Comparison of ENCODE assay signal across 20 cellular contexts in the genomic region with DNA sequence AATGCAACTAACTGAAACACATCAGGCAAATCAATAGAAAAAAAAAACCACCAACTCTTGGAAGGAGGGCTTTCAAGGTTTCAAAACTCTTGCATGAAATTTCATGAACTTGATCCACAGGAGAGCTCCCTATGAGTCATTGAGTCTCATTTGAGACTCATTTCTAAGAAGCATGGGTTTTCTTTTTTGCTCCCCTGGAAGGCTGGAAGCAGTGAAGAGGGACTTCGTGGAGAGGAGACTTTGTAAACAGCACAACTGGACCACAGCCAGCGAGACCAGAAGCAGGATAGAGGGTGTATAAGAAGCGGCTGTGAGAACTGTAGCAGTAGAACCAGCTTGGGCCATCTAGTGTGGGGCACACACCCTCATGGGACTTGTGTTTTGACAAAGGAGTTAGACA. TPM values are rescaled to one million over a fixed set of nuclear protein-coding genes. Genes with fewer than 3 reads are reported as not detected.
A peak's percentile ranks its signal among the peaks of the same experiment; 100 is the strongest.
DNase-seq lines count a peak whose midpoint lies in the region; ATAC-seq and TF ChIP-seq lines count a peak whose summit lies in the region.
"Had no signal": no experiment of that assay in that cellular context is flagged by ENCODE, and none has a peak within 500 bp of the region (broad histone marks: within the 10 kb centered on the region; RNA-seq: fewer than 3 reads in every experiment).

No MANE protein-coding gene starts in this region.

- H3K9ac ChIP-seq in PC-3 (ENCODE audit: low read length), result no peak overlapping the region

- H4K20me1 ChIP-seq in PC-3 (ENCODE audit: low read length), result no peaks in the 10 kb centered on the region

- ATAC-seq in GM18909 (IDR thresholded peaks at IDR 0.05; ENCODE audit: poor library complexity, unreplicated experiment) (no peak), PC-3 (no peak), HG03108 (IDR thresholded peaks at IDR 0.05; ENCODE audit: unreplicated experiment) (no peak)
- ATAC-seq: activated CD4-positive, CD25-positive, alpha-beta regulatory T cell treated with anti-CD3 and anti-CD28 coated beads, Interleukin-2, amount 50 U/mL, for 24 hours; left lung had no signal

- no peak overlapping the region for H3K4me2 ChIP-seq in PC-3 (ENCODE audit: low read length)

- no TSS peak for BruUV-seq in PC-3 (replicated peaks; lab: Mats Ljungman, UMichigan)

- no peaks in the 10 kb centered on the region for H3K79me2 ChIP-seq in PC-3 (ENCODE audit: low read length)

- no peaks in the 10 kb centered on the region for H3F3A ChIP-seq in PC-3 (ENCODE audit: low read length, unreplicated experiment)

- no peaks in the 10 kb centered on the region for H3K9me2 ChIP-seq in PC-3 (replicated peaks; ENCODE audit: low read length)

- peaks cover 18% of the 10 kb centered on the region for H3K27me3 ChIP-seq in PC-3 (ENCODE audit: low read length)
- H3K27me3 ChIP-seq: cardiac muscle cell had no signal

- TF ChIP-seq CTCF in PC-3 (conservative IDR thresholded peaks at IDR 0.05; ENCODE audit: low read depth, low read length), result no peak

- H3K4me3 ChIP-seq in PC-3 (ENCODE audit: low read length), result no peak overlapping the region
- H3K4me3 ChIP-seq: cardiac muscle cell, left lung, transverse colon had no signal

- no peak overlapping the region for H2AFZ ChIP-seq in PC-3 (ENCODE audit: low read length)

- no peaks in the 10 kb centered on the region for H3K4me1 ChIP-seq in PC-3 (ENCODE audit: insufficient read depth, low read length)
- H3K4me1 ChIP-seq: left lung, transverse colon had no signal

- intact Hi-C loops in PC-3 (cut with micrococcal nuclease), result no loop called here

- no peaks in the 10 kb centered on the region for H3K36me3 ChIP-seq in PC-3 (ENCODE audit: low read depth, low read length)
- H3K36me3 ChIP-seq: cardiac muscle cell, left lung, transverse colon had no signal

- H3K9me3 ChIP-seq in PC-3 (ENCODE audit: low read length), result no peaks in the 10 kb centered on the region
- H3K9me3 ChIP-seq: left lung, transverse colon had no signal

- DNase-seq in DMS79 (lab: John Stamatoyannopoulos, UW) (peak; percentile 65), ELR (ENCODE audit: low read depth) (peak; percentile 13), NCI-H69 (lab: John Stamatoyannopoulos, UW) (peak; percentile 47), fibroblast of peridontal ligament (ENCODE audit: extremely low read depth) (peak; percentile 13), PC-3 (no peak)
- DNase-seq: activated effector memory CD4-positive, alpha-beta T cell treated with Interleukin-2 at 50 U/mL for 16 hours; AML-193; amygdala; H9; head of caudate nucleus; left lung; NCI-H345; stimulated activated CD4-positive, alpha-beta T cell treated with anti-CD3 and anti-CD28 coated beads, Interleukin-1b, Interleukin-23, amount 100 ng/mL, for 48 hours; stimulated activated naive CD4-positive, alpha-beta T cell treated with Interleukin-2 at 50 U/mL for 16 hours; transverse colon had no signal

- POLR2A ChIA-PET in PC-3 (lab: Charles Lee; ENCODE audit: unreplicated experiment), result no interaction called here

- no peak overlapping the region for H3K27ac ChIP-seq in PC-3 (ENCODE audit: low read length)
- H3K27ac ChIP-seq: cardiac muscle cell, left lung, RWPE1, transverse colon had no signal

- CTCF ChIA-PET in PC-3 (lab: Charles Lee), result interaction anchor here (0.5 to 0.6 kb wide), 2 partner anchors 55 to 249 kb away, joined by 5 to 7 read pairs; no protein-coding TSS in a partner anchor

RNA-seq across cellular contexts. Expression of a gene that starts 41.2 kb away (rescaled TPM):
- total RNA-seq in PC-3 (2014; rRNA removed), result 25.2 and 38.0 TPM in 2 replicates
